In the genomic region with DNA sequence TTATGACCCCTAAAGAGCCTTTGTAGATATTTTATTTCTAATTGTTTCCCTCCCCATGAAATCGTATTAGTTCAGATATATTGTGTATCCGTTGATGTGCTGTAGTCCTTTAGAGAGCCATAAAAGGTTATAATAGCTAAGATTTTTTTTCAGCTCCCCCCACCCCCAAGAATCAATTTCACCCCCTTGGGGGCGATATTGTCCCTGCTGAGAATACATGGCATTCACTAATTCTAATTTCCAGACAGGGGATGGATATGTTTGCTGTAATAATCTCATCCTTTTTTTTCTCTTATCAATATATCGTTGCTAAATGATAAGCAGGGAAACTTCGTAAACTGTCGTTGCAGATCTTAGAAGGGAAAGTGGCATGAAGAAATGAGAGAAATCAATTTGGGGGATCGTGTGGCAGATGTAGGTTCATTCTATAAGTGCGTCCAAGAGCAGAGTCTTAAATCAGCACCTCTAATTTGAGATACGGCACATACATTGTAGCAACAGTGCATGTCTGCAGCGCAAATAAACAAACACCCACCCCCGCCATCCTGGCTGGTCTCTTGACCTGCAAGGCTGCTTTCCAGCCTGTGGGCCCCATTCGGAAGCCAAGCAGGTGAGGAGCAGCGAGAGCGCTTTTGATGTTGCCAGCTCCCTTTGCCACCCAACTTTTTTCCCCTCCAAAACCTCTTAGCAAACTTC, we compare ENCODE assay signal across 24 cellular contexts.
A peak's percentile ranks its signal among the peaks of the same experiment; 100 is the strongest.
DNase-seq lines count a peak whose midpoint lies in the region; ATAC-seq, FAIRE-seq and TF ChIP-seq lines count a peak whose summit lies in the region.
"Had no signal": no experiment of that assay in that cellular context is flagged by ENCODE, and none has a peak within 500 bp of the region (broad histone marks: within the 10 kb centered on the region; RNA-seq: fewer than 3 reads in every experiment).

No MANE protein-coding gene starts in this region.

- ATAC-seq in K562 (no peak), HG02938 (IDR thresholded peaks at IDR 0.05; ENCODE audit: unreplicated experiment) (no peak)
- ATAC-seq: activated CD8-positive, alpha-beta T cell treated with anti-CD3 and anti-CD28 coated beads, Interleukin-2, amount 10 ng/mL, durations not matched to agents 7 days and 5 days; heart left ventricle; lower lobe of right lung had no signal

- peak overlapping the region; percentile 56; the same call in 1 of the 2 replicates for H2AFZ ChIP-seq in K562 (ENCODE audit: low read depth, low read length)
- H2AFZ ChIP-seq: PC-9 had no signal

- DNase-seq in NCI-H748 (lab: John Stamatoyannopoulos, UW; ENCODE audit: unreplicated experiment) = peak; percentile 14
- no peak for DNase-seq in NCI-H748 treated with DMSO at 0.1 percent for 48 hours (lab: John Stamatoyannopoulos, UW)
- DNase-seq in K562 (ENCODE audit: extremely low read depth in 1 of 4, low spot score in 3 of 4) = peak in 1 of 4 experiments; percentile 14
- DNase-seq in kidney epithelial cell (ENCODE audit: low read depth) = no peak
- DNase-seq in testis = peak; percentile 18
- no peak for DNase-seq in GM19240 (ENCODE audit: insufficient read length, low spot score)
- DNase-seq in foreskin melanocyte = no peak
- DNase-seq: activated CD4-positive, alpha-beta T cell treated with anti-CD3 and anti-CD28 coated beads for 1 hour; activated CD8-positive, alpha-beta T cell treated with anti-CD3 and anti-CD28 coated beads, Interleukin-2, amount 10 ng/mL, durations not matched to agents 7 days and 5 days; activated gamma-delta T cell treated with Interleukin-2 at 50 U/mL for 16 hours; colonic mucosa; DND-41; heart left ventricle; lower lobe of right lung; NCI-H69; nucleus accumbens; PC-9; SHP77; stimulated activated CD4-positive, alpha-beta T cell treated with anti-CD3 and anti-CD28 coated beads, Interleukin-4, amount 100 ng/mL, for 4 hours had no signal

- TF ChIP-seq EP300 in K562 (IDR thresholded peaks at IDR 0.05; ENCODE audit: low read length) = no peak

- TF ChIP-seq CTCF in K562 (IDR thresholded peaks at IDR 0.05 in 2 of 3, conservative IDR thresholded peaks at IDR 0.05 in 1 of 3; ENCODE audit: insufficient read depth in 2 of 3, low read depth in 1 of 3, low read length in 3 of 3) (peak; percentile 8 to 48 (median 25); a peak in 2 of 6 replicates), kidney epithelial cell (IDR thresholded peaks at IDR 0.05; ENCODE audit: insufficient read depth, low read length, poor library complexity, severe bottlenecking) (peak; percentile 16), testis (IDR thresholded peaks at IDR 0.05) (no peak)

- 9% methylated on average over 14 of the region's 14 CpGs for WGBS in K562 (ENCODE audit: insufficient coverage, low coverage, missing lambda C conversion rate)
- WGBS in testis, 2 donors = 22 to 28% methylated on average over 13 to 14 of the region's 14 CpGs

- intact Hi-C loops in K562 (cut with micrococcal nuclease) (no loop called here), testis (cut with DNase I; ENCODE audit: low total_unique reads) (no loop called here)

- no peak overlapping the region for H3K4me3 ChIP-seq in K562
- no peak overlapping the region for H3K4me3 ChIP-seq in kidney epithelial cell (ENCODE audit: low read depth, low read length)
- peak overlapping the region in 1 of 2 donors; percentile 15 for H3K4me3 ChIP-seq in testis
- H3K4me3 ChIP-seq: colonic mucosa, heart left ventricle, lower lobe of right lung, PC-9, tibial nerve had no signal

- peak overlapping the region; percentile 22; the same call in 1 of the 2 replicates for H3K4me2 ChIP-seq in K562 (ENCODE audit: insufficient read depth, low read length)
- H3K4me2 ChIP-seq: PC-9 had no signal

- CTCF ChIA-PET in K562 (lab: Yijun Ruan, JAX; ENCODE audit: low intra/inter-chr PET ratio) = interaction anchor here (0.7 kb wide), 1 partner anchor 1230 kb away, joined by 4 read pairs; no protein-coding TSS in a partner anchor

- H3K27ac ChIP-seq in K562 (ENCODE audit: extremely low read depth, low read depth, low read length) (no peak overlapping the region), testis (no peak overlapping the region)
- H3K27ac ChIP-seq: breast epithelium, colonic mucosa, heart left ventricle, lower lobe of right lung, PC-9, tibial nerve had no signal

- no peak overlapping the region for H3K9ac ChIP-seq in K562 (ENCODE audit: insufficient read depth in 1 of 2, low read depth in 2 of 2, low read length in 2 of 2)

- H3K27me3 ChIP-seq in K562 (ENCODE audit: control insufficient read depth in 2 of 2, insufficient read depth in 2 of 2, low read length in 2 of 2) (no peaks in the 10 kb centered on the region), kidney epithelial cell (ENCODE audit: control insufficient read depth, insufficient read depth, low read length) (peaks cover 6% of the 10 kb centered on the region), testis (no peaks in the 10 kb centered on the region)
- H3K27me3 ChIP-seq: breast epithelium, colonic mucosa, tibial nerve had no signal

- TF ChIP-seq RAD21 in K562 (CRISPR knock-in tag; conservative IDR thresholded peaks at IDR 0.05 in 1 of 2, IDR thresholded peaks at IDR 0.05 in 1 of 2) = peak; percentile 36 to 60

- H3K9me3 ChIP-seq in K562 (replicated peaks; ENCODE audit: control insufficient read depth, insufficient read depth, low read depth, low read length) (no peaks in the 10 kb centered on the region), testis (no peaks in the 10 kb centered on the region)
- H3K9me3 ChIP-seq: breast epithelium, colonic mucosa, heart left ventricle, lower lobe of right lung, tibial nerve had no signal

- H3K36me3 ChIP-seq in K562 (ENCODE audit: control insufficient read depth, insufficient read depth, low read length) = no peaks in the 10 kb centered on the region
- no peaks in the 10 kb centered on the region for H3K36me3 ChIP-seq in kidney epithelial cell (ENCODE audit: control insufficient read depth, insufficient read depth, low read length)
- H3K36me3 ChIP-seq in testis (ENCODE audit: low read depth, missing control alignments) = no peaks in the 10 kb centered on the region
- H3K36me3 ChIP-seq: breast epithelium, colonic mucosa, heart left ventricle, lower lobe of right lung, tibial nerve had no signal

- H3K4me1 ChIP-seq in K562 (replicated peaks in 1 of 2; ENCODE audit: control insufficient read depth in 2 of 2, insufficient read depth in 2 of 2, low read length in 2 of 2) (no peaks in the 10 kb centered on the region), testis (no peaks in the 10 kb centered on the region)
- H3K4me1 ChIP-seq: breast epithelium, colonic mucosa, heart left ventricle, lower lobe of right lung had no signal

- TF ChIP-seq POLR2A in K562 (conservative IDR thresholded peaks at IDR 0.05) (no peak), testis (IDR thresholded peaks at IDR 0.05) (no peak)

- in situ Hi-C loops in K562 (cut with MboI) = no loop called here

- H4K20me1 ChIP-seq in K562 (replicated peaks; ENCODE audit: control insufficient read depth, insufficient read depth, low read length) = no peaks in the 10 kb centered on the region

- H3K9me1 ChIP-seq in K562 (ENCODE audit: control insufficient read depth, insufficient read depth, low read length) = no peaks in the 10 kb centered on the region

- no peak for FAIRE-seq in K562 (lab: Jason Lieb, UNC)
- FAIRE-seq: A204.1, GM12892 had no signal

- no peaks in the 10 kb centered on the region for H3K79me2 ChIP-seq in K562 (ENCODE audit: control insufficient read depth, insufficient read depth, low read length)

- no TSS peak for BruUV-seq in K562 (replicated peaks; lab: Mats Ljungman, UMichigan)

- POLR2A ChIA-PET in K562 (lab: Yijun Ruan, JAX) = no interaction called here

TF ChIP-seq in K562, 482 proteins besides CTCF, POLR2A, EP300 and RAD21 (continues in another document):
- no peak for TF ChIP-seq POLR3A (IDR thresholded peaks at IDR 0.05; ENCODE audit: borderline replicate concordance, extremely low read depth, insufficient read depth, insufficient read length)
- TF ChIP-seq, protein P1, sequence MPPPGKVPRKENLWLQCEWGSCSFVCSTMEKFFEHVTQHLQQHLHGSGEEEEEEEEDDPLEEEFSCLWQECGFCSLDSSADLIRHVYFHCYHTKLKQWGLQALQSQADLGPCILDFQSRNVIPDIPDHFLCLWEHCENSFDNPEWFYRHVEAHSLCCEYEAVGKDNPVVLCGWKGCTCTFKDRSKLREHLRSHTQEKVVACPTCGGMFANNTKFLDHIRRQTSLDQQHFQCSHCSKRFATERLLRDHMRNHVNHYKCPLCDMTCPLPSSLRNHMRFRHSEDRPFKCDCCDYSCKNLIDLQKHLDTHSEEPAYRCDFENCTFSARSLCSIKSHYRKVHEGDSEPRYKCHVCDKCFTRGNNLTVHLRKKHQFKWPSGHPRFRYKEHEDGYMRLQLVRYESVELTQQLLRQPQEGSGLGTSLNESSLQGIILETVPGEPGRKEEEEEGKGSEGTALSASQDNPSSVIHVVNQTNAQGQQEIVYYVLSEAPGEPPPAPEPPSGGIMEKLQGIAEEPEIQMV (tag; conservative IDR thresholded peaks at IDR 0.05; ENCODE audit: low read depth) = no peak
- TF ChIP-seq, protein P2, sequence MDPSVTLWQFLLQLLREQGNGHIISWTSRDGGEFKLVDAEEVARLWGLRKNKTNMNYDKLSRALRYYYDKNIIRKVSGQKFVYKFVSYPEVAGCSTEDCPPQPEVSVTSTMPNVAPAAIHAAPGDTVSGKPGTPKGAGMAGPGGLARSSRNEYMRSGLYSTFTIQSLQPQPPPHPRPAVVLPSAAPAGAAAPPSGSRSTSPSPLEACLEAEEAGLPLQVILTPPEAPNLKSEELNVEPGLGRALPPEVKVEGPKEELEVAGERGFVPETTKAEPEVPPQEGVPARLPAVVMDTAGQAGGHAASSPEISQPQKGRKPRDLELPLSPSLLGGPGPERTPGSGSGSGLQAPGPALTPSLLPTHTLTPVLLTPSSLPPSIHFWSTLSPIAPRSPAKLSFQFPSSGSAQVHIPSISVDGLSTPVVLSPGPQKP (CRISPR knock-in tag; IDR thresholded peaks at IDR 0.05) = no peak
- TF ChIP-seq, protein P3, sequence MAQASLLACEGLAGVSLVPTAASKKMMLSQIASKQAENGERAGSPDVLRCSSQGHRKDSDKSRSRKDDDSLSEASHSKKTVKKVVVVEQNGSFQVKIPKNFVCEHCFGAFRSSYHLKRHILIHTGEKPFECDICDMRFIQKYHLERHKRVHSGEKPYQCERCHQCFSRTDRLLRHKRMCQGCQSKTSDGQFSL (CRISPR knock-in tag; IDR thresholded peaks at IDR 0.05) = no peak
- TF ChIP-seq, protein P3 (tag; IDR thresholded peaks at IDR 0.05) = peak in 1 of 2 experiments; percentile 84; a peak in 2 of 4 replicates

Comparison
In these comparisons a context has a peak if more than half of its experiments do, and no peak if none do; other contexts are left out.
1. DNase-seq: peak in NCI-H748 (single experiment) and testis (single experiment); none in NCI-H748 treated with DMSO at 0.1 percent for 48 hours (single experiment), kidney epithelial cell (single experiment), GM19240 (single experiment) and foreskin melanocyte (single experiment).
2. CTCF ChIP-seq: peak in K562 (3 of 3) and kidney epithelial cell (single experiment); none in testis (0 of 3).